Comparison of ENCODE assay signal across 8 cellular contexts in genomic region chr16:84084570-84085270, GRCh38. TPM values are rescaled to one million over a fixed set of nuclear protein-coding genes. Genes with fewer than 3 reads are reported as not detected.
DNase-seq lines count a peak whose midpoint lies in the region; ATAC-seq and TF ChIP-seq lines count a peak whose summit lies in the region.

No MANE protein-coding gene starts in this region.

- H3K27me3 ChIP-seq in foreskin keratinocyte (no peaks in the 10 kb centered on the region), prostate gland (replicated peaks; ENCODE audit: insufficient read depth) (no peaks in the 10 kb centered on the region)

- DNase-seq in DMS 273 (lab: John Stamatoyannopoulos, UW; ENCODE audit: unreplicated experiment): peak; percentile 79
- no peak for DNase-seq in DMS 273 treated with DMSO at 0.1 percent for 48 hours (lab: John Stamatoyannopoulos, UW)
- DNase-seq in HT1080 (ENCODE audit: low read depth): peak; percentile 44
- peak; percentile 66 for DNase-seq in RKO (ENCODE audit: low spot score)
- peak; percentile 23 to 52 for DNase-seq in activated T-helper 1 cell treated with anti-CD3 and anti-CD28 coated beads, Interleukin-2, amount 50 U/mL, for 16 hours (ENCODE audit: low read depth in 1 of 2, low spot score in 1 of 2)
- DNase-seq in foreskin keratinocyte: peak in 1 of 2 donors; percentile 44
- peak; percentile 74 for DNase-seq in prostate gland (ENCODE audit: low spot score)

- TF ChIP-seq CTCF in foreskin keratinocyte (conservative IDR thresholded peaks at IDR 0.05) (peak; percentile 80), prostate gland (IDR thresholded peaks at IDR 0.05) (peak in 3 of 4 experiments; percentile 66 to 80 (median 69))

- no peaks in the 10 kb centered on the region for H3K9me3 ChIP-seq in prostate gland

- peak; percentile 85 for ATAC-seq in foreskin keratinocyte
- no peak for ATAC-seq in HG03159 (IDR thresholded peaks at IDR 0.05; ENCODE audit: unreplicated experiment)

- H3K4me1 ChIP-seq in foreskin keratinocyte (peaks cover 4% of the 10 kb centered on the region), prostate gland (replicated peaks) (peaks cover 4% of the 10 kb centered on the region)

- peaks cover 0 to 22% of the 10 kb centered on the region in 2 donors for H3K36me3 ChIP-seq in prostate gland

- 43% methylated on average over 11 of the region's 11 CpGs for WGBS in prostate gland

- no peak for TF ChIP-seq POLR2A in prostate gland (IDR thresholded peaks at IDR 0.05)

- H3K27ac ChIP-seq in foreskin keratinocyte: no peak overlapping the region
- peak overlapping the region in 1 of 2 donors; percentile 3 for H3K27ac ChIP-seq in prostate gland

- no peak overlapping the region for H3K4me3 ChIP-seq in prostate gland

- intact Hi-C loops in prostate gland (cut with DNase I): loop anchor here (5.0 to 10.0 kb wide), 2 partner anchors 93 to 400 kb away; no protein-coding TSS in a partner anchor

RNA-seq across cellular contexts. Expression of gene MBTPS1, which starts 32.0 kb away (rescaled TPM):
- 62.4 and 72.8 TPM in 2 replicates for total RNA-seq in HT1080 (2014; rRNA removed; shearing (Covaris generic))
- polyA plus RNA-seq in HT1080 (2015; cell fraction: cytosol; rRNA removed): 74.2 and 85.7 TPM in 2 replicates
- polyA plus RNA-seq in HT1080 (2015; cell fraction: nucleus; rRNA removed): 114 and 117 TPM in 2 replicates
- total RNA-seq in foreskin keratinocyte (54.8 and 56.4 TPM in 2 replicates), prostate gland (100 to 1,000 TPM in 1 of 2 donors, 10 to 100 TPM in 1; 79.0 to 133 TPM)
- polyA plus RNA-seq in foreskin keratinocyte: 32.1 and 36.1 TPM in 2 replicates

RNA-seq across cellular contexts. Expression of gene SLC38A8, which starts 42.1 kb away (rescaled TPM):
- not detected in 2 replicates for total RNA-seq in HT1080 (2014; rRNA removed; shearing (Covaris generic))
- 0.42 TPM in 1 of 2 replicates, not detected in the other for polyA plus RNA-seq in HT1080 (2015; cell fraction: cytosol; rRNA removed)
- not detected in 2 replicates for polyA plus RNA-seq in HT1080 (2015; cell fraction: nucleus; rRNA removed)
- not detected in 2 replicates for total RNA-seq in foreskin keratinocyte
- polyA plus RNA-seq in foreskin keratinocyte: not detected in 2 replicates
- total RNA-seq in prostate gland: not detected
